In the genomic region with DNA sequence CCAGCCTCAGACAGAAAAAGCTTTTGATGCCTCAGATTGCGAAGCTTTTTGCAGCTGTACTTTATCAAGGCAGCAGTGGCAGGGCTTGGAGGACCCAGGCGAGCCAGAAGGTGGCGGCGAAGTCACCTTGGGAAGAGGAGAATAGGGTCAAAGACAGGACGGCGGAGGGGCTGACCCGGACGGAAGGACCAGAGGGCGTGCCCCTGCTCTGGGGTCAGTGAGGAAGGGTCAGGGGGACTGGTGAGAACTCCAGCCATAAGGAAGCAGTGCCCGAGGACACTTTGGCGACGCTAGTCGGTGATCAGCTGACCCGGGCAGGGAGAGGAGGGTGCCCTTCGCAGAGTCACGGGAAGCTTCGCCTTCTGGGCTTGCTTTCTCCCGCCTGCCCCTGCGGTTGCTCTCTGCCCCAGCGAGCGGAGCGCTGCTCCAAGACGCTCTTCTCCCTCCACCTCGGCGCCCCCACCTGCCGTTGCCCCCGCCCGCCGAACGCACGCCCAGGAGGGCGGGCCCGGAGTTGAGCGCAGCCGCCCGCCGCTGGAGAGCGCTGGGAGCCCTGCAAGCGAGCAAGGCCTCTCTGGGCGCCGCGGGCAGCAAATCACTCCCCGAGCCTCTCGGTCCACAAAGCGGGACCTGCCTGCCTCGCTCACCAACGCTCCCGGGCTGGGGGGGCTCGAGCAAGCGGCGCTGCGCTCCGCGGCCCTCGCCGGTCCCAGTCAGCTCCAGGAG, we compare ENCODE assay signal across 8 cellular contexts. TPM values are rescaled to one million over a fixed set of nuclear protein-coding genes. Genes with fewer than 3 reads are reported as not detected.
DNase-seq lines count a peak whose midpoint lies in the region; ATAC-seq and TF ChIP-seq lines count a peak whose summit lies in the region.

No MANE protein-coding gene starts in this region.

- no peaks in the 10 kb centered on the region for H3K36me3 Mint-ChIP-seq in neural progenitor cell

- no peak overlapping the region for H3K27ac ChIP-seq in Panc1 (ENCODE audit: low read length)
- H3K27ac ChIP-seq in neural progenitor cell, result no peak overlapping the region

- H3K27me3 Mint-ChIP-seq in neural progenitor cell (ENCODE audit: insufficient read depth, low read depth), result peaks cover 23% of the 10 kb centered on the region

- H3K4me1 Mint-ChIP-seq in neural progenitor cell, result peaks cover 28% of the 10 kb centered on the region

- H4K20me1 ChIP-seq in neural progenitor cell (ENCODE audit: low read depth), result peaks cover 6% of the 10 kb centered on the region

- H3K4me3 Mint-ChIP-seq in neural progenitor cell, result peak overlapping the region; percentile 98

- H3K4me1 ChIP-seq in Panc1 (ENCODE audit: control insufficient read depth, insufficient read depth, low read length) (no peaks in the 10 kb centered on the region), neural progenitor cell (peaks cover 12% of the 10 kb centered on the region)

- no peaks in the 10 kb centered on the region for H3K9me3 Mint-ChIP-seq in neural progenitor cell

- peaks cover 19% of the 10 kb centered on the region for H3F3A ChIP-seq in neural progenitor cell (ENCODE audit: low read depth)

- in situ Hi-C loops in ACHN (cut with HindIII; ENCODE audit: low pct_ligation_motif_present, low pct_unique_long_range_greater_than_20kb, low sequenced_read_pairs), result no loop called here
- in situ Hi-C loops in Panc1 (cut with HindIII; ENCODE audit: low pct_unique_long_range_greater_than_20kb, low sequenced_read_pairs), result no loop called here

- H3K27me3 ChIP-seq in H7 (ENCODE audit: control insufficient read depth, insufficient read depth, low read length) (no peaks in the 10 kb centered on the region; the same call in 1 of the 2 replicates), Panc1 (ENCODE audit: control insufficient read depth, insufficient read depth, low read length) (peaks cover 16% of the 10 kb centered on the region), neural progenitor cell (peaks cover 5% of the 10 kb centered on the region)

- TF ChIP-seq CTCF in Panc1 (IDR thresholded peaks at IDR 0.05), result peak; percentile 66
- no peak for TF ChIP-seq CTCF in foreskin fibroblast (IDR thresholded peaks at IDR 0.05; ENCODE audit: low read depth, low read length)
- peak; percentile 63 for TF ChIP-seq CTCF in neural progenitor cell (IDR thresholded peaks at IDR 0.05)

- no TSS peak for BruUV-seq in Panc1 (replicated peaks; lab: Mats Ljungman, UMichigan)

- H3K9ac ChIP-seq in neural progenitor cell, result no peak overlapping the region

- no peaks in the 10 kb centered on the region for H3K36me3 ChIP-seq in H7 (replicated peaks; ENCODE audit: control insufficient read depth, insufficient read depth, low read length)
- H3K36me3 ChIP-seq in Panc1 (ENCODE audit: control insufficient read depth, insufficient read depth, low read length), result no peaks in the 10 kb centered on the region
- H3K36me3 ChIP-seq in neural progenitor cell, result no peaks in the 10 kb centered on the region

- ATAC-seq in Panc1, result peak; percentile 88
- no peak for ATAC-seq in HG02884 (IDR thresholded peaks at IDR 0.05; ENCODE audit: unreplicated experiment)
- ATAC-seq in HG02763 (IDR thresholded peaks at IDR 0.05; ENCODE audit: unreplicated experiment), result no peak

- intact Hi-C loops in Panc1 (cut with micrococcal nuclease; ENCODE audit: unreplicated experiment), result no loop called here

- H2AFZ ChIP-seq in neural progenitor cell (replicated peaks), result peak overlapping the region; percentile 71

- POLR2A ChIA-PET in Panc1 (lab: Charles Lee), result no interaction called here

- H3K9me3 ChIP-seq in Panc1 (ENCODE audit: control insufficient read depth, insufficient read depth, low read depth, low read length) (no peaks in the 10 kb centered on the region), neural progenitor cell (ENCODE audit: low read depth) (no peaks in the 10 kb centered on the region)

- DNase-seq in ACHN (peak; percentile 11), H7 (peak; percentile 88), Panc1 (ENCODE audit: low read depth, low spot score) (no peak), foreskin fibroblast (peak in 1 of 2 donors; percentile 57), neural progenitor cell (ENCODE audit: low spot score) (peak; percentile 91)
- no peak for DNase-seq in activated CD4-positive, alpha-beta T cell treated with anti-CD3 and anti-CD28 coated beads, Interleukin-2, amount 50 U/mL, for 48 hours

- H3K79me2 ChIP-seq in neural progenitor cell (ENCODE audit: low read depth), result no peaks in the 10 kb centered on the region

- peak overlapping the region; percentile 72 for H3K27ac Mint-ChIP-seq in neural progenitor cell

- CTCF ChIA-PET in Panc1 (lab: Charles Lee), result no interaction called here

- H3K4me3 ChIP-seq in H7 (ENCODE audit: insufficient read depth, low read depth, low read length) (peak overlapping the region; percentile 85), Panc1 (ENCODE audit: low read depth in 2 of 2, low read length in 2 of 2) (peak overlapping the region; percentile 39 to 40), foreskin fibroblast (ENCODE audit: low read depth in 1 of 2, low read length in 2 of 2) (peak overlapping the region; percentile 25 to 59), neural progenitor cell (peak overlapping the region; percentile 93)

- peak overlapping the region; percentile 89 for H3K4me2 ChIP-seq in neural progenitor cell

RNA-seq across cellular contexts. Expression of gene CADPS, which starts 1.4 kb away (rescaled TPM):
- 5.2 and 7.1 TPM in 2 replicates for total RNA-seq in H7 (2014; rRNA removed; shearing (Covaris generic))
- total RNA-seq in Panc1 (2021; ENCODE audit: unreplicated experiment) (not detected), neural progenitor cell (ENCODE audit: low replicate concordance) (11.7 and 17.3 TPM in 2 replicates)
- polyA plus RNA-seq in Panc1 (2012; ENCODE audit: insufficient read length), result not detected

Comparison
In these comparisons a context has a peak if more than half of its experiments do, and no peak if none do; other contexts are left out.
1. DNase-seq: peak in ACHN (single experiment), H7 (single experiment) and neural progenitor cell (single experiment); none in Panc1 (single experiment) and activated CD4-positive, alpha-beta T cell treated with anti-CD3 and anti-CD28 coated beads, Interleukin-2, amount 50 U/mL, for 48 hours (0 of 2).
2. H3K4me3 ChIP-seq: peak in every context shown above with its lines; median percentile 93 in neural progenitor cell; 85 in H7; 42 in foreskin fibroblast; 40 in Panc1.